In the genomic region with DNA sequence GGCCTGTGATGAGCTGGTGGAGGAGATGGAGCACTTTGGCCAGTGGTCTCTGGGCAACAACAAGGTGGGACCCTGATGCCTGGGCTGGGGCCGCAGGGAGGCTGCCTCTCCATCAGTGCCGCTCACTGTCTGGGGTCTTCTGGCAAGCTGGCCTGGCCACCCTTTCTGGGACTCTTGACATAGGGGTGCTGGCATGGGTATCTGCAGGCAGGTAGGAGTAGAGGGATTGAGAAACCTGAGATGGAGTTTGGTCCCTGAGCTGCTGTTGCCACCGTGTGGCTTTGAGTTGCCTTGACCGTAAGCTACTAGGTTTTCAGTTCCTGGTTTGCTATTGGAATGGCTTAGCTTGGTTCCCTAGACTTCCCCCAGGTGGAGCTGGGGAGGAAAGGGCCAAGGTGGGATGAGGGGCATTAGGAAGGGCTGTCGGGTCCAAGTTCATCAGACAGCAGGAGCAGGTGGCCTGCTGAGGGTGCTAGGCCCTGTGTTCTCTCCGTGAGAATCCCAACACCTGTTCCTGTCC, we compare ENCODE assay signal across 8 cellular contexts. TPM values are rescaled to one million over a fixed set of nuclear protein-coding genes. Genes with fewer than 3 reads are reported as not detected.
DNase-seq lines count a peak whose midpoint lies in the region; ATAC-seq and TF ChIP-seq lines count a peak whose summit lies in the region.

No MANE protein-coding gene starts in this region.

- DNase-seq in A673 (ENCODE audit: low spot score) (peak; percentile 52), GM13977 (ENCODE audit: low spot score) (peak; percentile 63), NCI-H2196 (lab: John Stamatoyannopoulos, UW; ENCODE audit: unreplicated experiment) (peak; percentile 84), iPS-NIHi11 (ENCODE audit: low spot score) (peak; percentile 82), type B pancreatic cell (ENCODE audit: extremely low spot score, unreplicated experiment) (no peak)
- DNase-seq in activated naive CD8-positive, alpha-beta T cell treated with anti-CD3 and anti-CD28 coated beads, Interleukin-2, amount 50 U/mL, for 24 hours: no peak

- H3K27ac Mint-ChIP-seq in activated naive CD8-positive, alpha-beta T cell treated with anti-CD3 and anti-CD28 coated beads, Interleukin-2, amount 50 U/mL, for 24 hours: no peak overlapping the region
- H3K27ac Mint-ChIP-seq in type B pancreatic cell: peak overlapping the region; percentile 80

- no peak overlapping the region for H3K4me3 Mint-ChIP-seq in activated naive CD8-positive, alpha-beta T cell treated with anti-CD3 and anti-CD28 coated beads, Interleukin-2, amount 50 U/mL, for 24 hours
- no peak overlapping the region for H3K4me3 Mint-ChIP-seq in type B pancreatic cell

- no peak overlapping the region for H3K27ac ChIP-seq in A673 (ENCODE audit: low read depth, low read length, poor library complexity, severe bottlenecking)

- H3K4me1 ChIP-seq in A673 (ENCODE audit: insufficient read depth, low read length, poor library complexity, severe bottlenecking): no peaks in the 10 kb centered on the region

- H3K4me3 ChIP-seq in A673 (ENCODE audit: low read depth, low read length, poor library complexity, severe bottlenecking): no peak overlapping the region

- in situ Hi-C loops in GM13977 (cut with MboI; ENCODE audit: low pct_unique_long_range_greater_than_20kb, low sequenced_read_pairs, unreplicated experiment): no loop called here

- no peaks in the 10 kb centered on the region for H3K27me3 Mint-ChIP-seq in activated naive CD8-positive, alpha-beta T cell treated with anti-CD3 and anti-CD28 coated beads, Interleukin-2, amount 50 U/mL, for 24 hours
- H3K27me3 Mint-ChIP-seq in type B pancreatic cell: no peaks in the 10 kb centered on the region

- H3K9me3 ChIP-seq in A673 (ENCODE audit: low read depth, low read length, poor library complexity, severe bottlenecking): no peaks in the 10 kb centered on the region

- BruUV-seq in A673 (replicated peaks; lab: Mats Ljungman, UMichigan): no TSS peak

- ATAC-seq in activated naive CD8-positive, alpha-beta T cell treated with anti-CD3 and anti-CD28 coated beads, Interleukin-2, amount 50 U/mL, for 24 hours: peak; percentile 20
- ATAC-seq in HG03159 (IDR thresholded peaks at IDR 0.05; ENCODE audit: unreplicated experiment) (no peak), HG03565 (IDR thresholded peaks at IDR 0.05; ENCODE audit: unreplicated experiment) (no peak)

- no peaks in the 10 kb centered on the region for H3K9me3 Mint-ChIP-seq in activated naive CD8-positive, alpha-beta T cell treated with anti-CD3 and anti-CD28 coated beads, Interleukin-2, amount 50 U/mL, for 24 hours
- no peaks in the 10 kb centered on the region for H3K9me3 Mint-ChIP-seq in type B pancreatic cell

- H3K36me3 Mint-ChIP-seq in activated naive CD8-positive, alpha-beta T cell treated with anti-CD3 and anti-CD28 coated beads, Interleukin-2, amount 50 U/mL, for 24 hours (ENCODE audit: low read depth): peaks cover 9% of the 10 kb centered on the region
- H3K36me3 Mint-ChIP-seq in type B pancreatic cell: peaks cover 4% of the 10 kb centered on the region

- peaks cover 42% of the 10 kb centered on the region for H3K36me3 ChIP-seq in A673 (ENCODE audit: insufficient read depth, low read length, poor library complexity, severe bottlenecking)

- TF ChIP-seq CTCF in A673 (conservative IDR thresholded peaks at IDR 0.05; ENCODE audit: low read depth, low read length) (peak; percentile 42), GM13977 (IDR thresholded peaks at IDR 0.05; ENCODE audit: extremely low read depth, insufficient read depth, missing control alignments) (peak; percentile 53), type B pancreatic cell (conservative IDR thresholded peaks at IDR 0.05) (peak; percentile 59)

- POLR2A ChIA-PET in A673 (lab: Charles Lee; ENCODE audit: low non-redundant PET): no interaction called here

- no peaks in the 10 kb centered on the region for H3K4me1 Mint-ChIP-seq in activated naive CD8-positive, alpha-beta T cell treated with anti-CD3 and anti-CD28 coated beads, Interleukin-2, amount 50 U/mL, for 24 hours
- H3K4me1 Mint-ChIP-seq in type B pancreatic cell (ENCODE audit: unreplicated experiment): no peaks in the 10 kb centered on the region

- no peaks in the 10 kb centered on the region for H3K27me3 ChIP-seq in A673 (replicated peaks; ENCODE audit: insufficient read depth, low read depth, low read length, poor library complexity)

- intact Hi-C loops in A673 (cut with micrococcal nuclease; ENCODE audit: unreplicated experiment): loop anchor here (2.0 kb wide), 1 partner anchor 128 kb away; no protein-coding TSS in a partner anchor

- CTCF ChIA-PET in A673 (lab: Charles Lee): interaction anchor here (0.5 to 1.6 kb wide), 5 partner anchors 9 to 422 kb away, joined by 3 to 8 read pairs (median 4); no protein-coding TSS in a partner anchor

RNA-seq across cellular contexts. Expression of a gene that starts 13.2 kb away (rescaled TPM):
- total RNA-seq in A673 (2021) (157 and 160 TPM in 2 replicates), type B pancreatic cell (ENCODE audit: low replicate concordance) (71.4 and 72.3 TPM in 2 replicates)

RNA-seq across cellular contexts. Expression of a gene that starts 32.6 kb away (rescaled TPM):
- total RNA-seq in A673 (2021) (94.8 and 103 TPM in 2 replicates), type B pancreatic cell (ENCODE audit: low replicate concordance) (81.8 and 110 TPM in 2 replicates)

RNA-seq across cellular contexts. Expression of a gene that starts 40.9 kb away (rescaled TPM):
- total RNA-seq in A673 (2021) (52.4 and 53.4 TPM in 2 replicates), type B pancreatic cell (ENCODE audit: low replicate concordance) (39.5 and 50.3 TPM in 2 replicates)

RNA-seq across cellular contexts. Expression of a gene that starts 52.2 kb away (rescaled TPM):
- total RNA-seq in A673 (2021) (43.8 and 45.9 TPM in 2 replicates), type B pancreatic cell (ENCODE audit: low replicate concordance) (24.0 and 37.6 TPM in 2 replicates)

Comparison
In these comparisons a context has a peak if more than half of its experiments do, and no peak if none do; other contexts are left out.
1. DNase-seq: peak in A673 (single experiment), GM13977 (single experiment), NCI-H2196 (single experiment) and iPS-NIHi11 (single experiment); none in activated naive CD8-positive, alpha-beta T cell treated with anti-CD3 and anti-CD28 coated beads, Interleukin-2, amount 50 U/mL, for 24 hours (single experiment) and type B pancreatic cell (single experiment).
2. Peak in every context shown above with its lines, with median percentiles within 50 percentile points of each other: CTCF ChIP-seq.